Comparison of ENCODE assay signal across 8 cellular contexts in genomic region chr3:71584216-71585061, GRCh38. TPM values are rescaled to one million over a fixed set of nuclear protein-coding genes. Genes with fewer than 3 reads are reported as not detected.
A peak's percentile ranks its signal among the peaks of the same experiment; 100 is the strongest.
DNase-seq lines count a peak whose midpoint lies in the region; ATAC-seq and TF ChIP-seq lines count a peak whose summit lies in the region.

No MANE protein-coding gene starts in this region.

- no peaks in the 10 kb centered on the region for H3K9me3 Mint-ChIP-seq in activated naive CD4-positive, alpha-beta T cell treated with anti-CD3 and anti-CD28 coated beads, Interleukin-2, amount 50 U/mL, for 72 hours
- no peaks in the 10 kb centered on the region for H3K9me3 Mint-ChIP-seq in osteocyte (ENCODE audit: unreplicated experiment)

- no peaks in the 10 kb centered on the region for H3K27me3 ChIP-seq in transverse colon

- WGBS in transverse colon (ENCODE audit: low coverage in 1 of 2), 2 donors, result 1 to 3% methylated on average over 21 to 24 of the region's 24 CpGs

- peak; percentile 53 to 59 for ATAC-seq in activated naive CD4-positive, alpha-beta T cell treated with anti-CD3 and anti-CD28 coated beads, Interleukin-2, amount 50 U/mL, for 72 hours
- ATAC-seq in HG03196 (IDR thresholded peaks at IDR 0.05; ENCODE audit: unreplicated experiment), result no peak

- POLR2A ChIA-PET in RWPE1 (lab: Yijun Ruan, JAX; ENCODE audit: low non-redundant PET), result no interaction called here

- no peaks in the 10 kb centered on the region for H3K9me3 ChIP-seq in transverse colon

- peak overlapping the region; percentile 66 to 87 (median 70) for H3K4me3 ChIP-seq in transverse colon

- peak overlapping the region; percentile 97 for H3K27ac ChIP-seq in RWPE1
- H3K27ac ChIP-seq in transverse colon, result peak overlapping the region; percentile 97 to 100 (median 98)

- peak; percentile 57 for TF ChIP-seq POLR2A in transverse colon (IDR thresholded peaks at IDR 0.05)

- peaks cover 9 to 39% of the 10 kb centered on the region in 2 donors for H3K36me3 Mint-ChIP-seq in activated naive CD4-positive, alpha-beta T cell treated with anti-CD3 and anti-CD28 coated beads, Interleukin-2, amount 50 U/mL, for 72 hours
- H3K36me3 Mint-ChIP-seq in osteocyte (ENCODE audit: unreplicated experiment), result peaks cover 4% of the 10 kb centered on the region

- H3K27me3 Mint-ChIP-seq in osteocyte (ENCODE audit: unreplicated experiment), result no peaks in the 10 kb centered on the region

- TF ChIP-seq CTCF in RWPE1 (conservative IDR thresholded peaks at IDR 0.05; ENCODE audit: low read depth), result no peak
- no peak for TF ChIP-seq CTCF in osteocyte (IDR thresholded peaks at IDR 0.05)
- TF ChIP-seq CTCF in transverse colon (IDR thresholded peaks at IDR 0.05), result no peak

- TF ChIP-seq EP300 in transverse colon (IDR thresholded peaks at IDR 0.05; ENCODE audit: low read depth), result no peak

- CTCF ChIA-PET in RWPE1 (lab: Yijun Ruan, JAX), result interaction anchor here (0.6 kb wide), 1 partner anchor 1413 kb away, joined by 5 read pairs; no protein-coding TSS in a partner anchor

- H3K4me1 ChIP-seq in transverse colon, result peaks cover 3 to 35% (median 16%) of the 10 kb centered on the region in 4 donors

- peaks cover 48% of the 10 kb centered on the region for H3K4me1 Mint-ChIP-seq in osteocyte (ENCODE audit: unreplicated experiment)

- DNase-seq in NCI-H2171 treated with DMSO at 0.1 percent for 48 hours (lab: John Stamatoyannopoulos, UW) (peak; percentile 47), NCI-H2171 (lab: John Stamatoyannopoulos, UW) (no peak), RWPE1 (ENCODE audit: low spot score) (no peak), cardiac septum (ENCODE audit: low spot score) (peak; percentile 77), osteocyte (ENCODE audit: extremely low spot score, unreplicated experiment) (no peak), transverse colon (peak; percentile 56)
- peak; percentile 51 to 82 for DNase-seq in activated naive CD4-positive, alpha-beta T cell treated with anti-CD3 and anti-CD28 coated beads, Interleukin-2, amount 50 U/mL, for 72 hours (ENCODE audit: low spot score in 2 of 2)

- no peaks in the 10 kb centered on the region for H3K36me3 ChIP-seq in transverse colon

- H3K4me3 Mint-ChIP-seq in osteocyte (ENCODE audit: unreplicated experiment), result peak overlapping the region; percentile 86

- in situ Hi-C loops in transverse colon (cut with MboI; ENCODE audit: low pct_ligation_motif_present in 1 of 4, low pct_unique_long_range_greater_than_20kb in 1 of 4, low sequenced_read_pairs in 3 of 4), result loop anchor here in 2 of 4 donors (10.0 to 25.0 kb wide), 6 partner anchors 272 to 872 kb away; no protein-coding TSS in a partner anchor

- H3K27ac Mint-ChIP-seq in activated naive CD4-positive, alpha-beta T cell treated with anti-CD3 and anti-CD28 coated beads, Interleukin-2, amount 50 U/mL, for 72 hours, result peak overlapping the region; percentile 98 to 100
- peak overlapping the region; percentile 99 for H3K27ac Mint-ChIP-seq in osteocyte (ENCODE audit: unreplicated experiment)

- intact Hi-C loops in cardiac septum (cut with DNase I) (loop anchor here (5.0 kb wide), 4 partner anchors 87 to 1032 kb away; no protein-coding TSS in a partner anchor), transverse colon (cut with DNase I; ENCODE audit: low total_unique reads) (loop anchor here (5.0 to 10.0 kb wide), 4 partner anchors 272 to 1040 kb away; no protein-coding TSS in a partner anchor)

RNA-seq across cellular contexts. Expression of gene FOXP1, which starts 0.9 kb away (rescaled TPM):
- 100 to 1,000 TPM; 119 to 199 TPM for total RNA-seq in activated naive CD4-positive, alpha-beta T cell treated with anti-CD3 and anti-CD28 coated beads, Interleukin-2, amount 50 U/mL, for 72 hours
- total RNA-seq in cardiac septum, result 53.2 TPM
- 195 and 198 TPM in 2 replicates for total RNA-seq in osteocyte
- total RNA-seq in transverse colon, result 100 to 1,000 TPM; 102 to 260 (median 150) TPM

Comparison
In these comparisons a context has a peak if more than half of its experiments do, and no peak if none do; other contexts are left out.
1. DNase-seq: peak in NCI-H2171 treated with DMSO at 0.1 percent for 48 hours (single experiment), activated naive CD4-positive, alpha-beta T cell treated with anti-CD3 and anti-CD28 coated beads, Interleukin-2, amount 50 U/mL, for 72 hours (2 of 2), cardiac septum (single experiment) and transverse colon (single experiment); none in NCI-H2171 (single experiment), RWPE1 (single experiment) and osteocyte (single experiment).